ENCODE assay signal across 19 cellular contexts in the genomic region with DNA sequence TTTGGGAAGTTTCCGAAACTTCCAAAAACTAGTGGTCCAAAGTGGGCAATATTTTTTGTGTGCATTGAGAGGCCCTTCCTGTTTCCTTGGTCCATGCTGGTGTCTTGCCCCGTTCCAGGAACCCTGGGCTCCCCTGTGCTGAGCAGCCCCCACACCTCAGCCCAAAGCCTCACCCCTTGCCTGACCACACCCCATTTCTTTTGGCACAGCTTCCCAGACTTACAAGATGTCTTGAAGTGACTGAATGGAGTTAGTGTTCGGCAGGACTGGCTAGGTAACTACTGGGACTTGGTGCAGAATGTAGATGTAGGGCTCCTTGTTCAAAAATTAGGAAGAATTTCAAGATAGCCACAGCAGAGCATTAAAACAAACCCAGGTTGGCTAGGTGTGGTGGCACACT.
DNase-seq lines count a peak whose midpoint lies in the region; ATAC-seq and TF ChIP-seq lines count a peak whose summit lies in the region.
"Had no signal": no experiment of that assay in that cellular context is flagged by ENCODE, and none has a peak within 500 bp of the region (broad histone marks: within the 10 kb centered on the region; RNA-seq: fewer than 3 reads in every experiment).

No MANE protein-coding gene starts in this region.

- H3K27me3 ChIP-seq in SK-N-SH (ENCODE audit: insufficient read depth) (no peaks in the 10 kb centered on the region), stomach smooth muscle (ENCODE audit: control insufficient read depth in 1 of 2, insufficient read depth in 2 of 2, low read length in 2 of 2) (no peaks in the 10 kb centered on the region)
- H3K27me3 ChIP-seq: adrenal gland, BLaER1, testis had no signal

- POLR2A ChIA-PET in SK-N-SH (lab: Yijun Ruan, JAX), result no interaction called here

- H3K27ac Mint-ChIP-seq in endothelial cell (ENCODE audit: unreplicated experiment), result no peak overlapping the region
- H3K27ac Mint-ChIP-seq: effector memory CD8-positive, alpha-beta T cell had no signal

- no peak overlapping the region for H2AFZ ChIP-seq in SK-N-SH (ENCODE audit: low read depth)
- H2AFZ ChIP-seq: PC-9 had no signal

- intact Hi-C loops in mucosa of descending colon (cut with DNase I, micrococcal nuclease), result no loop called here

- H3K27ac ChIP-seq in SK-N-SH (ENCODE audit: low read depth in 2 of 2, low read length in 1 of 2) (peak overlapping the region; percentile 95 to 99), stomach smooth muscle (ENCODE audit: low read length) (peak overlapping the region; percentile 87)
- H3K27ac ChIP-seq: 22Rv1, BLaER1, PC-9, testis had no signal

- 95% methylated on average over 3 of the region's 3 CpGs for WGBS in SK-N-SH (ENCODE audit: low lambda C conversion rate)

- H3K9me3 Mint-ChIP-seq in endothelial cell (ENCODE audit: unreplicated experiment), result no peaks in the 10 kb centered on the region
- H3K9me3 Mint-ChIP-seq: central memory CD8-positive, alpha-beta T cell; effector memory CD8-positive, alpha-beta T cell had no signal

- peak overlapping the region; percentile 69 for H3K4me2 ChIP-seq in SK-N-SH
- H3K4me2 ChIP-seq: BLaER1, PC-9 had no signal

- TF ChIP-seq CTCF in SK-N-SH (IDR thresholded peaks at IDR 0.05), result no peak
- no peak for TF ChIP-seq CTCF in endothelial cell (IDR thresholded peaks at IDR 0.05; ENCODE audit: unreplicated experiment)
- no peak for TF ChIP-seq CTCF in mucosa of descending colon (IDR thresholded peaks at IDR 0.05)

- H3K4me3 Mint-ChIP-seq in endothelial cell (ENCODE audit: unreplicated experiment), result peak overlapping the region; percentile 20
- H3K4me3 Mint-ChIP-seq: central memory CD8-positive, alpha-beta T cell; effector memory CD8-positive, alpha-beta T cell had no signal

- H3K4me1 ChIP-seq in SK-N-SH (ENCODE audit: control insufficient read depth in 1 of 2, insufficient read depth in 2 of 2, low read depth in 1 of 2, low read length in 1 of 2) (peaks cover 36 to 42% of the 10 kb centered on the region in 2 experiments), mucosa of descending colon (ENCODE audit: low read depth) (peaks cover 11% of the 10 kb centered on the region), stomach smooth muscle (ENCODE audit: control insufficient read depth, insufficient read depth, low read length) (peaks cover 37% of the 10 kb centered on the region)
- H3K4me1 ChIP-seq: testis had no signal

- H3F3A ChIP-seq in SK-N-SH (replicated peaks; ENCODE audit: insufficient read depth), result peaks cover 24% of the 10 kb centered on the region

- TF ChIP-seq EP300 in SK-N-SH (IDR thresholded peaks at IDR 0.05; ENCODE audit: borderline replicate concordance in 1 of 2, low read depth in 1 of 2, low read length in 1 of 2), result no peak

- CTCF ChIA-PET in SK-N-SH (lab: Yijun Ruan, JAX), result interaction anchor here (1.6 kb wide), 1 partner anchor 315 kb away, joined by 3 read pairs; no protein-coding TSS in a partner anchor

- H3K4me3 ChIP-seq in SK-N-SH (ENCODE audit: low read depth in 2 of 2, low read length in 1 of 2), result no peak overlapping the region
- no peak overlapping the region for H3K4me3 ChIP-seq in mucosa of descending colon
- no peak overlapping the region for H3K4me3 ChIP-seq in stomach smooth muscle (ENCODE audit: low read length in 2 of 2)
- H3K4me3 ChIP-seq: adrenal gland, BLaER1, left ventricle myocardium inferior, PC-9, testis had no signal

- H3K36me3 ChIP-seq in SK-N-SH (replicated peaks in 1 of 2; ENCODE audit: control insufficient read depth in 1 of 2, insufficient read depth in 2 of 2, low read length in 1 of 2) (no peaks in the 10 kb centered on the region), mucosa of descending colon (ENCODE audit: low read depth) (no peaks in the 10 kb centered on the region), stomach smooth muscle (ENCODE audit: control insufficient read depth in 2 of 2, insufficient read depth in 2 of 2, low read length in 2 of 2) (no peaks in the 10 kb centered on the region)
- H3K36me3 ChIP-seq: left ventricle myocardium inferior had no signal

- H3K36me3 Mint-ChIP-seq in endothelial cell (ENCODE audit: low read depth, unreplicated experiment), result peaks cover 35% of the 10 kb centered on the region

- H3K27me3 Mint-ChIP-seq in endothelial cell (ENCODE audit: unreplicated experiment), result peaks cover 7% of the 10 kb centered on the region
- H3K27me3 Mint-ChIP-seq: central memory CD8-positive, alpha-beta T cell; effector memory CD8-positive, alpha-beta T cell had no signal

- DNase-seq in SK-N-SH (no peak), endothelial cell (ENCODE audit: low spot score) (no peak), mucosa of descending colon (peak in 1 of 3 donors; percentile 52), NCI-H1436 treated with DMSO at 0.1 percent for 48 hours (lab: John Stamatoyannopoulos, UW) (no peak), anterior cingulate cortex (lab: John Stamatoyannopoulos, UW) (no peak)
- DNase-seq in effector CD4-positive, alpha-beta T cell, result no peak
- DNase-seq: activated effector memory CD4-positive, alpha-beta T cell treated with Interleukin-2 at 50 U/mL for 16 hours; adrenal gland; effector memory CD8-positive, alpha-beta T cell; left ventricle myocardium inferior; NCI-H1436; PC-9; stimulated activated CD8-positive, alpha-beta memory T cell treated with anti-CD3 and anti-CD28 coated beads, Interleukin-4, amount 100 ng/mL, for 48 hours; testis had no signal

- no peaks in the 10 kb centered on the region for H4K20me1 ChIP-seq in SK-N-SH (ENCODE audit: insufficient read depth)

- TF ChIP-seq RAD21 in SK-N-SH (IDR thresholded peaks at IDR 0.05; ENCODE audit: low read length), result no peak

- H3K9me3 ChIP-seq in SK-N-SH (no peaks in the 10 kb centered on the region), mucosa of descending colon (no peaks in the 10 kb centered on the region), stomach smooth muscle (ENCODE audit: control insufficient read depth in 2 of 2, low read length in 2 of 2) (no peaks in the 10 kb centered on the region)
- H3K9me3 ChIP-seq: adrenal gland, left ventricle myocardium inferior, testis had no signal

- peaks cover 48% of the 10 kb centered on the region for H3K4me1 Mint-ChIP-seq in endothelial cell (ENCODE audit: unreplicated experiment)

- no peak for ATAC-seq in SK-N-SH treated with all-trans-retinoic acid at 6 μM for 48 hours
- ATAC-seq in mucosa of descending colon, result peak; percentile 24
- ATAC-seq: effector memory CD8-positive, alpha-beta T cell had no signal

- no peaks in the 10 kb centered on the region for H3K9me2 ChIP-seq in SK-N-SH

- peak overlapping the region; percentile 25; the same call in 1 of the 2 replicates for H3K9ac ChIP-seq in SK-N-SH
- H3K9ac ChIP-seq in stomach smooth muscle (ENCODE audit: low read length in 2 of 2), result no peak overlapping the region
- H3K9ac ChIP-seq: BLaER1 had no signal

- peaks cover 74% of the 10 kb centered on the region for H3K79me2 ChIP-seq in SK-N-SH (ENCODE audit: insufficient read depth)

TF ChIP-seq in SK-N-SH, 30 proteins besides CTCF, POLR2A, EP300 and RAD21 (continues in another document):
- TF ChIP-seq, protein P1, sequence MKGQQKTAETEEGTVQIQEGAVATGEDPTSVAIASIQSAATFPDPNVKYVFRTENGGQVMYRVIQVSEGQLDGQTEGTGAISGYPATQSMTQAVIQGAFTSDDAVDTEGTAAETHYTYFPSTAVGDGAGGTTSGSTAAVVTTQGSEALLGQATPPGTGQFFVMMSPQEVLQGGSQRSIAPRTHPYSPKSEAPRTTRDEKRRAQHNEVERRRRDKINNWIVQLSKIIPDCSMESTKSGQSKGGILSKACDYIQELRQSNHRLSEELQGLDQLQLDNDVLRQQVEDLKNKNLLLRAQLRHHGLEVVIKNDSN (IDR thresholded peaks at IDR 0.05; ENCODE audit: borderline replicate concordance, low read depth), result no peak
- TF ChIP-seq, protein P2, sequence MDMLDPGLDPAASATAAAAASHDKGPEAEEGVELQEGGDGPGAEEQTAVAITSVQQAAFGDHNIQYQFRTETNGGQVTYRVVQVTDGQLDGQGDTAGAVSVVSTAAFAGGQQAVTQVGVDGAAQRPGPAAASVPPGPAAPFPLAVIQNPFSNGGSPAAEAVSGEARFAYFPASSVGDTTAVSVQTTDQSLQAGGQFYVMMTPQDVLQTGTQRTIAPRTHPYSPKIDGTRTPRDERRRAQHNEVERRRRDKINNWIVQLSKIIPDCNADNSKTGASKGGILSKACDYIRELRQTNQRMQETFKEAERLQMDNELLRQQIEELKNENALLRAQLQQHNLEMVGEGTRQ (IDR thresholded peaks at IDR 0.05; ENCODE audit: borderline replicate concordance, low read depth, low read length), result no peak
- no peak for TF ChIP-seq TAF1 (IDR thresholded peaks at IDR 0.05; ENCODE audit: borderline replicate concordance, low read depth, low read length)
- TF ChIP-seq RXRA (IDR thresholded peaks at IDR 0.05; ENCODE audit: borderline replicate concordance, low read depth), result no peak
- TF ChIP-seq CHD2 (IDR thresholded peaks at IDR 0.05; ENCODE audit: low read length, partially characterized antibody), result no peak
- no peak for TF ChIP-seq FOXM1 (IDR thresholded peaks at IDR 0.05; ENCODE audit: low read depth)

TF ChIP-seq in SK-N-SH treated with all-trans-retinoic acid at 6 μM for 48 hours, 23 proteins besides CTCF, POLR2A, EP300 and RAD21 (continues in another document):
- TF ChIP-seq TOX (CRISPR knock-in tag; IDR thresholded peaks at IDR 0.05; ENCODE audit: borderline replicate concordance), result no peak
- TF ChIP-seq ZNF70 (CRISPR knock-in tag; IDR thresholded peaks at IDR 0.05), result no peak
- no peak for TF ChIP-seq ZNF565 (CRISPR knock-in tag; conservative IDR thresholded peaks at IDR 0.05; ENCODE audit: low read depth)
- no peak for TF ChIP-seq CSDC2 (CRISPR knock-in tag; IDR thresholded peaks at IDR 0.05)
- no peak for TF ChIP-seq ZFP30 (CRISPR knock-in tag; IDR thresholded peaks at IDR 0.05)
- no peak for TF ChIP-seq OSR1 (CRISPR knock-in tag; IDR thresholded peaks at IDR 0.05)
- TF ChIP-seq TCF4 (CRISPR knock-in tag; IDR thresholded peaks at IDR 0.05; ENCODE audit: borderline replicate concordance), result no peak
- no peak for TF ChIP-seq GLIS3 (CRISPR knock-in tag; IDR thresholded peaks at IDR 0.05)
- no peak for TF ChIP-seq ZFP3 (CRISPR knock-in tag; IDR thresholded peaks at IDR 0.05)
- no peak for TF ChIP-seq ESRRG (CRISPR knock-in tag; IDR thresholded peaks at IDR 0.05)
